In genomic region chr20:14582855-14583254, GRCh38 we compare ENCODE assay signal across 16 cellular contexts.
A peak's percentile ranks its signal among the peaks of the same experiment; 100 is the strongest.
DNase-seq lines count a peak whose midpoint lies in the region; ATAC-seq and TF ChIP-seq lines count a peak whose summit lies in the region.
"Had no signal": no experiment of that assay in that cellular context is flagged by ENCODE, and none has a peak within 500 bp of the region (broad histone marks: within the 10 kb centered on the region; RNA-seq: fewer than 3 reads in every experiment).

No MANE protein-coding gene starts in this region.

- H3K27ac ChIP-seq in parathyroid adenoma: no peak overlapping the region
- H3K27ac ChIP-seq in sigmoid colon: no peak overlapping the region
- H3K27ac ChIP-seq: SJCRH30 had no signal

- H3K27me3 ChIP-seq in parathyroid adenoma (ENCODE audit: control insufficient read depth, insufficient read depth, low read length) (no peaks in the 10 kb centered on the region), sigmoid colon (no peaks in the 10 kb centered on the region)
- H3K27me3 ChIP-seq: SJCRH30 had no signal

- WGBS in sigmoid colon, 2 donors: 60 to 86% methylated on average over 3 of the region's 3 CpGs

- no peaks in the 10 kb centered on the region for H3K27me3 Mint-ChIP-seq in WTC11 (ENCODE audit: low read depth)
- H3K27me3 Mint-ChIP-seq: activated naive CD8-positive, alpha-beta T cell treated with anti-CD3 and anti-CD28 coated beads for 36 hours; naive thymus-derived CD4-positive, alpha-beta T cell had no signal

- no peak overlapping the region for H3K27ac Mint-ChIP-seq in WTC11
- H3K27ac Mint-ChIP-seq: activated naive CD8-positive, alpha-beta T cell treated with anti-CD3 and anti-CD28 coated beads for 36 hours; naive thymus-derived CD4-positive, alpha-beta T cell had no signal

- POLR2A ChIA-PET in WTC11 (lab: Charles Lee): no interaction called here

- DNase-seq in DMS53 treated with DMSO at 0.1 percent for 48 hours (lab: John Stamatoyannopoulos, UW; ENCODE audit: unreplicated experiment) (peak; percentile 71), LHCN-M2 (ENCODE audit: low read depth) (peak; percentile 76), WTC11 (ENCODE audit: low spot score) (no peak), sigmoid colon (no peak), GM10266 (ENCODE audit: extremely low spot score) (no peak)
- no peak for DNase-seq in stimulated activated CD4-positive, alpha-beta T cell treated with anti-CD3 and anti-CD28 coated beads, Interleukin-12 subunit alpha, Interleukin-12 subunit beta, amount 100 ng/mL, for 4 hours
- DNase-seq: activated naive CD8-positive, alpha-beta T cell treated with anti-CD3 and anti-CD28 coated beads for 36 hours; activated T-cell treated with anti-CD3 and anti-CD28 coated beads, Interleukin-2, amount 50 U/mL, for 48 hours; C1 segment of cervical spinal cord; effector memory CD4-positive, alpha-beta T cell; foreskin melanocyte; H7; naive thymus-derived CD4-positive, alpha-beta T cell; NCI-H1105 had no signal

- H3K4me1 ChIP-seq in parathyroid adenoma (peaks cover 13% of the 10 kb centered on the region), sigmoid colon (no peaks in the 10 kb centered on the region)

- no peak for TF ChIP-seq POLR2A in sigmoid colon (IDR thresholded peaks at IDR 0.05)

- intact Hi-C loops in sigmoid colon (cut with DNase I): no loop called here

- H3K4me3 Mint-ChIP-seq in WTC11: no peak overlapping the region
- H3K4me3 Mint-ChIP-seq: activated naive CD8-positive, alpha-beta T cell treated with anti-CD3 and anti-CD28 coated beads for 36 hours; naive thymus-derived CD4-positive, alpha-beta T cell had no signal

- CTCF ChIA-PET in WTC11 (lab: Charles Lee): no interaction called here

- no peaks in the 10 kb centered on the region for H3K36me3 ChIP-seq in parathyroid adenoma (ENCODE audit: control insufficient read depth, insufficient read depth, low read length)
- H3K36me3 ChIP-seq in sigmoid colon: no peaks in the 10 kb centered on the region
- H3K36me3 ChIP-seq: SJCRH30 had no signal

- H3K4me3 ChIP-seq in parathyroid adenoma (ENCODE audit: low read depth, low read length) (no peak overlapping the region), sigmoid colon (no peak overlapping the region)
- H3K4me3 ChIP-seq: SJCRH30 had no signal

- H3K4me1 Mint-ChIP-seq in WTC11: no peaks in the 10 kb centered on the region
- H3K4me1 Mint-ChIP-seq: activated naive CD8-positive, alpha-beta T cell treated with anti-CD3 and anti-CD28 coated beads for 36 hours; naive thymus-derived CD4-positive, alpha-beta T cell had no signal

- no peak overlapping the region for H3K4me2 ChIP-seq in parathyroid adenoma (ENCODE audit: low read length)

- no peak for TF ChIP-seq EP300 in sigmoid colon (IDR thresholded peaks at IDR 0.05)

- H2AFZ ChIP-seq in parathyroid adenoma: peak overlapping the region; percentile 45

- H3K9ac ChIP-seq in parathyroid adenoma: no peak overlapping the region

- no peaks in the 10 kb centered on the region for H3K79me2 ChIP-seq in parathyroid adenoma

- H3K9me3 ChIP-seq in parathyroid adenoma (ENCODE audit: control insufficient read depth, low read length) (no peaks in the 10 kb centered on the region), sigmoid colon (no peaks in the 10 kb centered on the region)
- H3K9me3 ChIP-seq: SJCRH30 had no signal

- no peak for TF ChIP-seq CTCF in WTC11 (IDR thresholded peaks at IDR 0.05)
- no peak for TF ChIP-seq CTCF in parathyroid adenoma (IDR thresholded peaks at IDR 0.05)
- no peak for TF ChIP-seq CTCF in sigmoid colon (IDR thresholded peaks at IDR 0.05)
- TF ChIP-seq CTCF in GM10266 (IDR thresholded peaks at IDR 0.05; ENCODE audit: control insufficient read depth, insufficient read depth, low read depth, missing control alignments): no peak

- no peaks in the 10 kb centered on the region for H3K36me3 Mint-ChIP-seq in WTC11
- H3K36me3 Mint-ChIP-seq: activated naive CD8-positive, alpha-beta T cell treated with anti-CD3 and anti-CD28 coated beads for 36 hours; naive thymus-derived CD4-positive, alpha-beta T cell had no signal

- no peaks in the 10 kb centered on the region for H3K9me3 Mint-ChIP-seq in WTC11

- ATAC-seq in WTC11: no peak
- ATAC-seq: naive thymus-derived CD4-positive, alpha-beta T cell had no signal

TF ChIP-seq in WTC11, 78 proteins besides CTCF, POLR2A, EP300 and RAD21:
- TF ChIP-seq GABPB1 (CRISPR knock-in tag; IDR thresholded peaks at IDR 0.05) (peak; percentile 62), PREB (CRISPR knock-in tag; IDR thresholded peaks at IDR 0.05; ENCODE audit: borderline replicate concordance) (no peak)
TF ChIP-seq in WTC11: peak in this region for 1.

Comparison
In these comparisons a context has a peak if more than half of its experiments do, and no peak if none do; other contexts are left out.
1. DNase-seq: peak in DMS53 treated with DMSO at 0.1 percent for 48 hours (single experiment) and LHCN-M2 (single experiment); none in WTC11 (single experiment), stimulated activated CD4-positive, alpha-beta T cell treated with anti-CD3 and anti-CD28 coated beads, Interleukin-12 subunit alpha, Interleukin-12 subunit beta, amount 100 ng/mL, for 4 hours (single experiment), sigmoid colon (single experiment) and GM10266 (single experiment).